4 cellular contexts compared by ENCODE assay signal in the genomic region with DNA sequence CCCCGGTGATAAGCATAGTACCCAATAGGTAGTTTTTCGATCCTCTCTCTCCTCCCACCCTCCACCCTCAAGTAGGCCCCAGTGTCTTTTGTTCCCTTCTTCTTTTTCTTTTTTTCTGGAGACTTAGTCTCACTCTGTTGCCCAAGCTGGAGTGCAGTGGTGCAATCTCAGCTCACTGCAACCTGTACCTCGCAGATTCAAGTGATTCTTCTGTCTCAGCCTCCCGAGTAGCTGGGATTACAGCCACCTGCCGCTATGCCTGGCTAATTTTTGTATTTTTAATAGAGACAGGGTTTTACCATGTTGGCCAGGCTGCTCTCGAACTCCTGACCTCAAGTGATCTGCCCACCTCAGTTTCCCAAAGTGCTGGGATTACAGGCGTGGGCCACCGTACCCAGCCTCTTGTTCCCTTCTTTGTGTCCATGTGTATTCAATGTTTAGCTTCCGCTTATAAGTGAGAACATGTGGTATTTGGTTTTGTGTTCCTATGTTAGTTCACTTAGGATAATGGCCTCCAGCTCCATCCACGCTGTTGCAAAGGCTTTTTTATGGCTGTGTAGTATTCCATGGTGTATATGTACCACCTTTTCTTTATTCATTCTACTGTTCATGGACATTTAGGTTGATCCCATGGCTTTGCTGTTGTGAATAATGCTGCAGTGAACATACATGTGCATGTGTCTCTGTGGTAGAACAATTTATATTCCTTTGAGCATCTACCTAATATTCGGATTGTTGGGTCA.
DNase-seq lines count a peak whose midpoint lies in the region; ATAC-seq, FAIRE-seq and TF ChIP-seq lines count a peak whose summit lies in the region.
"Not testable (repeated sequence)": the region's sequence is repeated elsewhere in the genome, so short reads cannot be mapped to it uniquely, and the experiment has no call there.

No MANE protein-coding gene starts in this region.

- not testable (repeated sequence) for TF ChIP-seq RAD21 in K562 (CRISPR knock-in tag; conservative IDR thresholded peaks at IDR 0.05 in 1 of 2, IDR thresholded peaks at IDR 0.05 in 1 of 2)

- H3K79me2 ChIP-seq in K562 (ENCODE audit: control insufficient read depth, insufficient read depth, low read length); neural progenitor cell (ENCODE audit: low read depth): not testable (repeated sequence)

- H3K4me2 ChIP-seq in K562 (ENCODE audit: insufficient read depth, low read length); neural progenitor cell: not testable (repeated sequence)

- H3K27me3 Mint-ChIP-seq in activated naive CD4-positive, alpha-beta T cell treated with anti-CD3 and anti-CD28 coated beads, Interleukin-2, amount 50 U/mL, for 24 hours: peaks cover 16% of the 10 kb centered on the region
- H3K27me3 Mint-ChIP-seq in neural progenitor cell (ENCODE audit: insufficient read depth, low read depth): peaks cover 18% of the 10 kb centered on the region

- TF ChIP-seq CTCF in K562 (IDR thresholded peaks at IDR 0.05 in 2 of 3, conservative IDR thresholded peaks at IDR 0.05 in 1 of 3; ENCODE audit: insufficient read depth in 2 of 3, low read depth in 1 of 3, low read length in 3 of 3); cardiac muscle cell (IDR thresholded peaks at IDR 0.05; ENCODE audit: low read depth, low read length); neural progenitor cell (IDR thresholded peaks at IDR 0.05): not testable (repeated sequence)

- H3K9me3 Mint-ChIP-seq in activated naive CD4-positive, alpha-beta T cell treated with anti-CD3 and anti-CD28 coated beads, Interleukin-2, amount 50 U/mL, for 24 hours; neural progenitor cell: not testable (repeated sequence)

- not testable (repeated sequence) for FAIRE-seq in K562 (lab: Jason Lieb, UNC)

- TF ChIP-seq EP300 in K562 (IDR thresholded peaks at IDR 0.05; ENCODE audit: low read length): not testable (repeated sequence)

- POLR2A ChIA-PET in K562 (lab: Yijun Ruan, JAX): interaction anchor here (0.6 kb wide), 2 partner anchors 168 to 299 kb away, joined by 3 read pairs; no protein-coding TSS in a partner anchor

- in situ Hi-C loops in K562 (cut with MboI): not testable (repeated sequence)

- not testable (repeated sequence) for H3K9me1 ChIP-seq in K562 (ENCODE audit: control insufficient read depth, insufficient read depth, low read length)

- H3F3A ChIP-seq in neural progenitor cell (ENCODE audit: low read depth): not testable (repeated sequence)

- not testable (repeated sequence) for H3K36me3 ChIP-seq in K562 (ENCODE audit: control insufficient read depth, insufficient read depth, low read length); cardiac muscle cell; neural progenitor cell

- H3K27ac Mint-ChIP-seq in activated naive CD4-positive, alpha-beta T cell treated with anti-CD3 and anti-CD28 coated beads, Interleukin-2, amount 50 U/mL, for 24 hours: peak overlapping the region; percentile 51
- H3K27ac Mint-ChIP-seq in neural progenitor cell: peak overlapping the region; percentile 20

- intact Hi-C loops in K562 (cut with micrococcal nuclease): not testable (repeated sequence)

- not testable (repeated sequence) for H3K9ac ChIP-seq in K562 (ENCODE audit: insufficient read depth in 1 of 2, low read depth in 2 of 2, low read length in 2 of 2); neural progenitor cell

- H3K4me1 ChIP-seq in K562 (replicated peaks in 1 of 2; ENCODE audit: control insufficient read depth in 2 of 2, insufficient read depth in 2 of 2, low read length in 2 of 2); neural progenitor cell: not testable (repeated sequence)
- peaks cover 49% of the 10 kb centered on the region for H3K4me1 ChIP-seq in cardiac muscle cell (ENCODE audit: low read depth)

- not testable (repeated sequence) for H4K20me1 ChIP-seq in K562 (replicated peaks; ENCODE audit: control insufficient read depth, insufficient read depth, low read length)
- H4K20me1 ChIP-seq in neural progenitor cell (ENCODE audit: low read depth): peaks cover 45% of the 10 kb centered on the region

- H3K4me3 ChIP-seq in K562, cardiac muscle cell, neural progenitor cell: not testable (repeated sequence)

- not testable (repeated sequence) for H3K4me3 Mint-ChIP-seq in activated naive CD4-positive, alpha-beta T cell treated with anti-CD3 and anti-CD28 coated beads, Interleukin-2, amount 50 U/mL, for 24 hours; neural progenitor cell

- CTCF ChIA-PET in K562 (lab: Yijun Ruan, JAX; ENCODE audit: low intra/inter-chr PET ratio): not testable (repeated sequence)

- not testable (repeated sequence) for H3K27ac ChIP-seq in K562 (ENCODE audit: extremely low read depth, low read depth, low read length); neural progenitor cell
- peak overlapping the region; percentile 89 for H3K27ac ChIP-seq in cardiac muscle cell

- not testable (repeated sequence) for BruUV-seq in K562 (replicated peaks; lab: Mats Ljungman, UMichigan)

- not testable (repeated sequence) for DNase-seq in K562 (ENCODE audit: extremely low read depth in 1 of 4, low spot score in 3 of 4); cardiac muscle cell (ENCODE audit: low read depth in 1 of 2, low spot score in 1 of 2); neural progenitor cell (ENCODE audit: low spot score)

- not testable (repeated sequence) for H2AFZ ChIP-seq in K562 (ENCODE audit: low read depth, low read length); neural progenitor cell (replicated peaks)

- H3K9me3 ChIP-seq in K562 (replicated peaks; ENCODE audit: control insufficient read depth, insufficient read depth, low read depth, low read length); cardiac muscle cell (ENCODE audit: low read depth); neural progenitor cell (ENCODE audit: low read depth): not testable (repeated sequence)

- TF ChIP-seq POLR2A in K562 (conservative IDR thresholded peaks at IDR 0.05): not testable (repeated sequence)

- WGBS in K562 (ENCODE audit: insufficient coverage, low coverage, missing lambda C conversion rate): under 1% methylated on average over 11 of the region's 11 CpGs

- H3K27me3 ChIP-seq in K562 (ENCODE audit: control insufficient read depth in 2 of 2, insufficient read depth in 2 of 2, low read length in 2 of 2): peaks cover 26 to 74% of the 10 kb centered on the region in 2 experiments
- H3K27me3 ChIP-seq in cardiac muscle cell, neural progenitor cell: not testable (repeated sequence)

- not testable (repeated sequence) for H3K4me1 Mint-ChIP-seq in activated naive CD4-positive, alpha-beta T cell treated with anti-CD3 and anti-CD28 coated beads, Interleukin-2, amount 50 U/mL, for 24 hours
- peaks cover 43% of the 10 kb centered on the region for H3K4me1 Mint-ChIP-seq in neural progenitor cell

- H3K36me3 Mint-ChIP-seq in activated naive CD4-positive, alpha-beta T cell treated with anti-CD3 and anti-CD28 coated beads, Interleukin-2, amount 50 U/mL, for 24 hours; neural progenitor cell: not testable (repeated sequence)

- not testable (repeated sequence) for ATAC-seq in K562

TF ChIP-seq in K562, 482 proteins besides CTCF, POLR2A, EP300 and RAD21:
- TF ChIP-seq ZNF146 (CRISPR knock-in tag; IDR thresholded peaks at IDR 0.05; ENCODE audit: unreplicated experiment): peak; percentile 72
